ENCODE assay signal across 8 cellular contexts in genomic region chrY:3003846-3004245, GRCh38.
DNase-seq lines count a peak whose midpoint lies in the region; ATAC-seq, FAIRE-seq and TF ChIP-seq lines count a peak whose summit lies in the region.

No MANE protein-coding gene starts in this region.

- H3K9me3 Mint-ChIP-seq in astrocyte (ENCODE audit: unreplicated experiment), result no peaks in the 10 kb centered on the region

- FAIRE-seq in GM18507 (lab: Jason Lieb, UNC) (peak; percentile 90), astrocyte (lab: Jason Lieb, UNC) (no peak)

- H3K27ac ChIP-seq in astrocyte (ENCODE audit: low read depth, low read length), result no peak overlapping the region
- H3K27ac ChIP-seq in smooth muscle cell (ENCODE audit: low read depth), result no peak overlapping the region
- peak overlapping the region in 2 of 4 donors; percentile 74 to 80 for H3K27ac ChIP-seq in gastrocnemius medialis

- H3K36me3 ChIP-seq in astrocyte (ENCODE audit: insufficient read depth, low read length) (no peaks in the 10 kb centered on the region), smooth muscle cell (ENCODE audit: low read depth) (no peaks in the 10 kb centered on the region), gastrocnemius medialis (no peaks in the 10 kb centered on the region)

- H2AFZ ChIP-seq in astrocyte (ENCODE audit: low read depth, low read length) (peak overlapping the region; percentile 73), smooth muscle cell (ENCODE audit: low read depth) (no peak overlapping the region)

- intact Hi-C loops in gastrocnemius medialis (cut with DNase I; ENCODE audit: low total_unique reads), result no loop called here

- no peak overlapping the region for H3K27ac Mint-ChIP-seq in astrocyte (ENCODE audit: unreplicated experiment)

- H3K4me3 Mint-ChIP-seq in astrocyte (ENCODE audit: unreplicated experiment), result peak overlapping the region; percentile 60

- H3K27me3 ChIP-seq in astrocyte (ENCODE audit: insufficient read depth, low read length), result no peaks in the 10 kb centered on the region
- H3K27me3 ChIP-seq in smooth muscle cell (ENCODE audit: low read depth), result no peaks in the 10 kb centered on the region
- no peaks in the 10 kb centered on the region for H3K27me3 ChIP-seq in gastrocnemius medialis

- H3K79me2 ChIP-seq in astrocyte (ENCODE audit: insufficient read depth, low read length) (no peaks in the 10 kb centered on the region), smooth muscle cell (ENCODE audit: low read depth) (no peaks in the 10 kb centered on the region)

- no peaks in the 10 kb centered on the region for H3K36me3 Mint-ChIP-seq in astrocyte (ENCODE audit: low read depth, unreplicated experiment)

- H3K9ac ChIP-seq in astrocyte (ENCODE audit: low read length) (peak overlapping the region; percentile 64), smooth muscle cell (ENCODE audit: low read depth) (no peak overlapping the region)

- H3K4me1 ChIP-seq in astrocyte (ENCODE audit: insufficient read depth, low read length) (peaks cover 2% of the 10 kb centered on the region), smooth muscle cell (ENCODE audit: low read depth) (no peaks in the 10 kb centered on the region), gastrocnemius medialis (no peaks in the 10 kb centered on the region)

- H3K4me1 Mint-ChIP-seq in astrocyte (ENCODE audit: low read depth, unreplicated experiment), result peaks cover 14% of the 10 kb centered on the region

- TF ChIP-seq CTCF in astrocyte (IDR thresholded peaks at IDR 0.05; ENCODE audit: insufficient read depth, low read depth, low read length), result no peak
- TF ChIP-seq CTCF in smooth muscle cell (IDR thresholded peaks at IDR 0.05; ENCODE audit: borderline replicate concordance, insufficient read depth, poor library complexity, severe bottlenecking), result no peak
- TF ChIP-seq CTCF in gastrocnemius medialis (IDR thresholded peaks at IDR 0.05 in 4 of 5, conservative IDR thresholded peaks at IDR 0.05 in 1 of 5), result no peak

- H3K27me3 Mint-ChIP-seq in astrocyte (ENCODE audit: low read depth, unreplicated experiment), result no peaks in the 10 kb centered on the region

- in situ Hi-C loops in gastrocnemius medialis (cut with MboI; ENCODE audit: low sequenced_read_pairs in 4 of 4), result no loop called here

- no CpG with 5 or more reads among the region's 5 CpGs for WGBS in smooth muscle cell (ENCODE audit: low lambda C conversion rate)

- DNase-seq in GM18507 (ENCODE audit: extremely low spot score, insufficient read length, low read depth), result peak; percentile 9
- peak; percentile 1 for DNase-seq in HS-5 (ENCODE audit: low read depth)
- DNase-seq in astrocyte (ENCODE audit: low read depth), result no peak
- DNase-seq in renal cortical epithelial cell (ENCODE audit: low read depth), result peak; percentile 41
- DNase-seq in AML-193 (lab: John Stamatoyannopoulos, UW), result no peak
- DNase-seq in smooth muscle cell (lab: John Stamatoyannopoulos, UW; ENCODE audit: unreplicated experiment), result no peak
- no peak for DNase-seq in gastrocnemius medialis

- no peak for TF ChIP-seq POLR2A in gastrocnemius medialis (IDR thresholded peaks at IDR 0.05)

- H3K9me3 ChIP-seq in astrocyte (ENCODE audit: insufficient read depth, low read depth, low read length), result no peaks in the 10 kb centered on the region
- no peaks in the 10 kb centered on the region for H3K9me3 ChIP-seq in smooth muscle cell (replicated peaks; ENCODE audit: low read depth)
- H3K9me3 ChIP-seq in gastrocnemius medialis, result no peaks in the 10 kb centered on the region

- no peaks in the 10 kb centered on the region for H4K20me1 ChIP-seq in astrocyte (ENCODE audit: insufficient read depth, low read length)
- H4K20me1 ChIP-seq in smooth muscle cell (ENCODE audit: low read depth), result no peaks in the 10 kb centered on the region

- H3F3A ChIP-seq in smooth muscle cell (ENCODE audit: low read depth), result no peaks in the 10 kb centered on the region

- ATAC-seq in gastrocnemius medialis (no peak), HG03342 (IDR thresholded peaks at IDR 0.05; ENCODE audit: unreplicated experiment) (no peak)

- peak overlapping the region; percentile 39 for H3K4me3 ChIP-seq in astrocyte (ENCODE audit: insufficient read depth, low read depth, low read length)
- H3K4me3 ChIP-seq in smooth muscle cell, result no peak overlapping the region
- H3K4me3 ChIP-seq in gastrocnemius medialis, result peak overlapping the region in 2 of 4 donors; percentile 50 to 62

- peak overlapping the region; percentile 91 for H3K4me2 ChIP-seq in astrocyte (ENCODE audit: low read length)
- no peak overlapping the region for H3K4me2 ChIP-seq in smooth muscle cell

Comparison
In these comparisons a context has a peak if more than half of its experiments do, and no peak if none do; other contexts are left out.
1. DNase-seq: peak in GM18507 (single experiment), HS-5 (single experiment) and renal cortical epithelial cell (single experiment); none in astrocyte (single experiment), AML-193 (0 of 2), smooth muscle cell (single experiment) and gastrocnemius medialis (0 of 2).